15 cellular contexts compared by ENCODE assay signal in the genomic region with DNA sequence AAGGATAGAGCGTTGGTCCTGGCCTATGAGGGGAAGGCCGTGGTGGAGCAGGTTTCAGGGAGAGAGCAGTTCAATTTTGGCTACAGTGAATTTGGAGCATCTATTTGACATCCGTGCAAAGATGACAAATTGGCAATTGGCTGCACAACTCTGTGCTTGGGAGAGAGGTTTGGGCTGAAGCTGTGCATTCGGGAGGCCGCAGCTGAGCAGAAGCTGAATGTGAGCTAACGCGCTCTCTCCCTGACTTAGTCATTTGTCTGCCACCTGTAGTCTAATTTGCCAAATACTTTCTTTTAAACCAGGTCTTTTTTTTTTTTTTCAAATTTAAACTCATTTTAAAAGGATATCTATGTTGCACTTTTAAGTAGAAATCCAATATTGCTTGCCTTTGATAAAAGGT.
DNase-seq lines count a peak whose midpoint lies in the region; ATAC-seq and TF ChIP-seq lines count a peak whose summit lies in the region.
"Had no signal": no experiment of that assay in that cellular context is flagged by ENCODE, and none has a peak within 500 bp of the region (broad histone marks: within the 10 kb centered on the region; RNA-seq: fewer than 3 reads in every experiment).

No MANE protein-coding gene starts in this region.

- H3K79me2 ChIP-seq in mesendoderm (ENCODE audit: control insufficient read depth, insufficient read depth, low read length), result no peaks in the 10 kb centered on the region

- POLR2A ChIA-PET in CD4-positive, alpha-beta T cell (lab: Charles Lee), result no interaction called here

- TF ChIP-seq CTCF in RWPE2 (IDR thresholded peaks at IDR 0.05; ENCODE audit: poor library complexity, severe bottlenecking) (no peak), dorsolateral prefrontal cortex (IDR thresholded peaks at IDR 0.05 in 54 of 56, conservative IDR thresholded peaks at IDR 0.05 in 2 of 56; ENCODE audit: low read depth in 1 of 56, partially characterized antibody in 56 of 56) (no peak)
- TF ChIP-seq CTCF in CD4-positive, alpha-beta T cell (IDR thresholded peaks at IDR 0.05), result no peak

- no peak overlapping the region for H3K4me3 ChIP-seq in BLaER1 treated with 17β-estradiol and CSF1 and Interleukin-3, amounts not matched to agents 10 nM and 100 nM
- H3K4me3 ChIP-seq in RWPE2 (ENCODE audit: severe bottlenecking) (no peak overlapping the region), dorsolateral prefrontal cortex (no peak overlapping the region), mesendoderm (ENCODE audit: low read length) (no peak overlapping the region)
- H3K4me3 ChIP-seq: HAP-1 had no signal

- H4K5ac ChIP-seq in mesendoderm (ENCODE audit: low read length), result no peak overlapping the region

- peaks cover 25% of the 10 kb centered on the region for H3K27me3 Mint-ChIP-seq in CD4-positive, alpha-beta T cell

- no peak overlapping the region for H3K23ac ChIP-seq in mesendoderm (ENCODE audit: low read length)

- H3K4ac ChIP-seq in mesendoderm (ENCODE audit: low read depth, low read length), result no peak overlapping the region

- H3K4me2 ChIP-seq in BLaER1 treated with 17β-estradiol and CSF1 and Interleukin-3, amounts not matched to agents 10 nM and 100 nM, result peak overlapping the region in 8 of 11 experiments; percentile 42 to 73 (median 66); a peak in 16 of 22 replicates
- no peak overlapping the region for H3K4me2 ChIP-seq in mesendoderm (ENCODE audit: low read length)

- CTCF ChIA-PET in CD4-positive, alpha-beta T cell (lab: Charles Lee), result no interaction called here

- peaks cover 6 to 96% (median 68%) of the 10 kb centered on the region in 10 experiments; a peak in 19 of 20 replicates for H3K4me1 ChIP-seq in BLaER1 treated with 17β-estradiol and CSF1 and Interleukin-3, amounts not matched to agents 10 nM and 100 nM
- H3K4me1 ChIP-seq in RWPE2 (ENCODE audit: insufficient read depth, poor library complexity, severe bottlenecking) (no peaks in the 10 kb centered on the region), mesendoderm (ENCODE audit: control insufficient read depth, low read depth, low read length) (no peaks in the 10 kb centered on the region)
- H3K4me1 ChIP-seq: HAP-1 had no signal

- no peaks in the 10 kb centered on the region for H3K79me1 ChIP-seq in mesendoderm (ENCODE audit: low read length)

- no peak overlapping the region for H3K56ac ChIP-seq in mesendoderm (ENCODE audit: low read length)

- H4K20me1 ChIP-seq in BLaER1 treated with 17β-estradiol and CSF1 and Interleukin-3, amounts not matched to agents 10 nM and 100 nM, result peaks cover 0 to 100% (median 29%) of the 10 kb centered on the region in 11 experiments; a peak in 15 of 22 replicates

- H3K4me1 Mint-ChIP-seq in CD4-positive, alpha-beta T cell (ENCODE audit: low read depth), result no peaks in the 10 kb centered on the region
- H3K4me1 Mint-ChIP-seq: CD14-positive monocyte; CD4-positive, alpha-beta memory T cell had no signal

- 0 out of 22 replicates have a peak overlapping the region, but pooled peaks of 1 of the 11 experiments have one; percentile 10 for H3K27ac ChIP-seq in BLaER1 treated with 17β-estradiol and CSF1 and Interleukin-3, amounts not matched to agents 10 nM and 100 nM
- H3K27ac ChIP-seq in RWPE2 (ENCODE audit: poor library complexity, severe bottlenecking) (no peak overlapping the region), dorsolateral prefrontal cortex (peak overlapping the region in 55 of 59 donors; percentile 3 to 85 (median 64)), mesendoderm (ENCODE audit: low read depth, low read length) (no peak overlapping the region)
- H3K27ac ChIP-seq in CD4-positive, alpha-beta T cell (ENCODE audit: low read depth, low read length), result no peak overlapping the region

- WGBS in mesendoderm (ENCODE audit: extremely low coverage, insufficient coverage, low lambda C conversion rate), result no CpG with 5 or more reads among the region's 7 CpGs

- no peak overlapping the region for H3K4me3 Mint-ChIP-seq in CD4-positive, alpha-beta T cell
- H3K4me3 Mint-ChIP-seq: CD14-positive monocyte; CD4-positive, alpha-beta memory T cell; HFFc6 had no signal

- H3K36me3 Mint-ChIP-seq in CD4-positive, alpha-beta T cell (ENCODE audit: low read depth), result no peaks in the 10 kb centered on the region
- H3K36me3 Mint-ChIP-seq: CD14-positive monocyte; CD4-positive, alpha-beta memory T cell had no signal

- H3K18ac ChIP-seq in mesendoderm (ENCODE audit: low read length), result no peak overlapping the region

- peak; percentile 34 for DNase-seq in RWPE2 (ENCODE audit: low spot score)
- no peak for DNase-seq in dorsolateral prefrontal cortex
- DNase-seq in mesendoderm, result no peak
- no peak for DNase-seq in DMS 273 (lab: John Stamatoyannopoulos, UW; ENCODE audit: unreplicated experiment)
- DNase-seq in CD4-positive, alpha-beta T cell, result no peak
- DNase-seq: Calu3; CD4-positive, alpha-beta memory T cell; COR-L47; DMS153; DND-41; GOT3; HFFc6 had no signal

- H3K27ac Mint-ChIP-seq in CD4-positive, alpha-beta T cell, result no peak overlapping the region
- H3K27ac Mint-ChIP-seq: HFFc6 had no signal

- H2BK120ac ChIP-seq in mesendoderm (ENCODE audit: low read depth, low read length), result no peak overlapping the region

- ATAC-seq in RWPE2 (ENCODE audit: low read depth), result no peak; the same call in 2 of the 3 replicates
- ATAC-seq in CD4-positive, alpha-beta T cell (ENCODE audit: poor library complexity), result no peak

- intact Hi-C loops in dorsolateral prefrontal cortex (cut with DNase I), result no loop called here
- intact Hi-C loops in CD4-positive, alpha-beta T cell (cut with DNase I, micrococcal nuclease), result no loop called here

- H3K36me3 ChIP-seq in BLaER1 treated with 17β-estradiol and CSF1 and Interleukin-3, amounts not matched to agents 10 nM and 100 nM, result peaks cover 0 to 76% (median 24%) of the 10 kb centered on the region in 11 experiments; a peak in 14 of 22 replicates
- no peaks in the 10 kb centered on the region for H3K36me3 ChIP-seq in RWPE2 (ENCODE audit: low read depth)
- H3K36me3 ChIP-seq in mesendoderm (ENCODE audit: control insufficient read depth, insufficient read depth, low read length), result no peaks in the 10 kb centered on the region
- H3K36me3 ChIP-seq: HAP-1 had no signal

- no peak overlapping the region for H2BK15ac ChIP-seq in mesendoderm (replicated peaks; ENCODE audit: low read depth)

- no peak overlapping the region for H2BK5ac ChIP-seq in mesendoderm (ENCODE audit: low read length)

- no peak overlapping the region for H4K8ac ChIP-seq in mesendoderm (ENCODE audit: low read depth, low read length)

- H3K27me3 ChIP-seq in BLaER1 treated with 17β-estradiol and CSF1 and Interleukin-3, amounts not matched to agents 10 nM and 100 nM, result no peaks in the 10 kb centered on the region; a peak in 1 of 22 replicates
- H3K27me3 ChIP-seq in RWPE2 (ENCODE audit: insufficient read depth, poor library complexity, severe bottlenecking) (peaks cover 68% of the 10 kb centered on the region), dorsolateral prefrontal cortex (no peaks in the 10 kb centered on the region), mesendoderm (ENCODE audit: insufficient read depth, low read length, poor library complexity) (no peaks in the 10 kb centered on the region)
- H3K27me3 ChIP-seq in CD4-positive, alpha-beta T cell (ENCODE audit: control insufficient read depth, insufficient read depth, low read length), result no peaks in the 10 kb centered on the region

- no peak overlapping the region for H2AK5ac ChIP-seq in mesendoderm (ENCODE audit: low read length)

- H3K9me3 ChIP-seq in BLaER1 treated with 17β-estradiol and CSF1 and Interleukin-3, amounts not matched to agents 10 nM and 100 nM (replicated peaks in 1 of 11), result peaks cover 0 to 21% (median 0%) of the 10 kb centered on the region in 11 experiments; a peak in 6 of 22 replicates
- H3K9me3 ChIP-seq in RWPE2 (ENCODE audit: severe bottlenecking), result no peaks in the 10 kb centered on the region
- H3K9me3 ChIP-seq in CD4-positive, alpha-beta T cell (ENCODE audit: control insufficient read depth, low read length), result no peaks in the 10 kb centered on the region
- H3K9me3 ChIP-seq: HAP-1 had no signal

- 0 out of 22 replicates have a peak overlapping the region, but pooled peaks of 1 of the 11 experiments have one; percentile 9 for H3K9ac ChIP-seq in BLaER1 treated with 17β-estradiol and CSF1 and Interleukin-3, amounts not matched to agents 10 nM and 100 nM
- H3K9ac ChIP-seq in mesendoderm (ENCODE audit: low read length), result no peak overlapping the region

- H3K9me3 Mint-ChIP-seq in CD4-positive, alpha-beta T cell, result peaks cover 3% of the 10 kb centered on the region
- H3K9me3 Mint-ChIP-seq: CD4-positive, alpha-beta memory T cell had no signal

Comparison
In these comparisons a context has a peak if more than half of its experiments do, and no peak if none do; other contexts are left out.
1. H3K27ac ChIP-seq: peak in dorsolateral prefrontal cortex (55 of 59); none in RWPE2 (single experiment), mesendoderm (single experiment) and CD4-positive, alpha-beta T cell (single experiment).